9 cellular contexts compared by ENCODE assay signal in genomic region chr1:6581561-6582305, GRCh38. TPM values are rescaled to one million over a fixed set of nuclear protein-coding genes. Genes with fewer than 3 reads are reported as not detected.
DNase-seq lines count a peak whose midpoint lies in the region; ATAC-seq and TF ChIP-seq lines count a peak whose summit lies in the region.
"Had no signal": no experiment of that assay in that cellular context is flagged by ENCODE, and none has a peak within 500 bp of the region (broad histone marks: within the 10 kb centered on the region; RNA-seq: fewer than 3 reads in every experiment).

No MANE protein-coding gene starts in this region.

- H3K27me3 Mint-ChIP-seq in activated CD4-positive, alpha-beta T cell treated with anti-CD3 and anti-CD28 coated beads, Interleukin-2, amount 10 ng/mL, durations not matched to agents 24 days and 14 days: no peaks in the 10 kb centered on the region
- no peaks in the 10 kb centered on the region for H3K27me3 Mint-ChIP-seq in stimulated activated naive CD8-positive, alpha-beta T cell treated with anti-CD3 and anti-CD28 coated beads, Interleukin-15, amount 100 ng/mL, for 72 hours

- ATAC-seq in PC-3: peak; percentile 2; the same call in 1 of the 2 replicates
- ATAC-seq in stimulated activated naive CD8-positive, alpha-beta T cell treated with anti-CD3 and anti-CD28 coated beads, Interleukin-15, amount 100 ng/mL, for 72 hours: no peak
- no peak for ATAC-seq in HG02870 (IDR thresholded peaks at IDR 0.05; ENCODE audit: unreplicated experiment)

- peak overlapping the region; percentile 92; the same call in 1 of the 2 replicates for H3K4me3 ChIP-seq in PC-3 (ENCODE audit: low read length)
- H3K4me3 ChIP-seq in epithelial cell of proximal tubule (ENCODE audit: low read depth, low read length): peak overlapping the region; percentile 2

- H3K4me3 Mint-ChIP-seq in activated CD4-positive, alpha-beta T cell treated with anti-CD3 and anti-CD28 coated beads, Interleukin-2, amount 10 ng/mL, durations not matched to agents 24 days and 14 days: peak overlapping the region; percentile 96
- peak overlapping the region; percentile 96 for H3K4me3 Mint-ChIP-seq in stimulated activated naive CD8-positive, alpha-beta T cell treated with anti-CD3 and anti-CD28 coated beads, Interleukin-15, amount 100 ng/mL, for 72 hours

- H3K27ac ChIP-seq in PC-3 (ENCODE audit: low read length): no peak overlapping the region

- no peaks in the 10 kb centered on the region for H3K9me3 Mint-ChIP-seq in activated CD4-positive, alpha-beta T cell treated with anti-CD3 and anti-CD28 coated beads, Interleukin-2, amount 10 ng/mL, durations not matched to agents 24 days and 14 days
- no peaks in the 10 kb centered on the region for H3K9me3 Mint-ChIP-seq in stimulated activated naive CD8-positive, alpha-beta T cell treated with anti-CD3 and anti-CD28 coated beads, Interleukin-15, amount 100 ng/mL, for 72 hours

- H3K27ac Mint-ChIP-seq in activated CD4-positive, alpha-beta T cell treated with anti-CD3 and anti-CD28 coated beads, Interleukin-2, amount 10 ng/mL, durations not matched to agents 24 days and 14 days: peak overlapping the region; percentile 10
- H3K27ac Mint-ChIP-seq in stimulated activated naive CD8-positive, alpha-beta T cell treated with anti-CD3 and anti-CD28 coated beads, Interleukin-15, amount 100 ng/mL, for 72 hours: no peak overlapping the region

- no TSS peak for BruUV-seq in PC-3 (replicated peaks; lab: Mats Ljungman, UMichigan)

- POLR2A ChIA-PET in PC-3 (lab: Charles Lee; ENCODE audit: unreplicated experiment): no interaction called here

- H3K36me3 ChIP-seq in PC-3 (ENCODE audit: low read depth, low read length): no peaks in the 10 kb centered on the region

- no peaks in the 10 kb centered on the region for H3K27me3 ChIP-seq in PC-3 (ENCODE audit: low read length)

- H3K9me2 ChIP-seq in PC-3 (replicated peaks; ENCODE audit: low read length): no peaks in the 10 kb centered on the region

- H3K4me1 Mint-ChIP-seq in activated CD4-positive, alpha-beta T cell treated with anti-CD3 and anti-CD28 coated beads, Interleukin-2, amount 10 ng/mL, durations not matched to agents 24 days and 14 days: peaks cover 30% of the 10 kb centered on the region
- H3K4me1 Mint-ChIP-seq in stimulated activated naive CD8-positive, alpha-beta T cell treated with anti-CD3 and anti-CD28 coated beads, Interleukin-15, amount 100 ng/mL, for 72 hours: peaks cover 55% of the 10 kb centered on the region

- peaks cover 35% of the 10 kb centered on the region for H3K79me2 ChIP-seq in PC-3 (ENCODE audit: low read length)

- H3K9me3 ChIP-seq in PC-3 (ENCODE audit: low read length): no peaks in the 10 kb centered on the region

- H4K20me1 ChIP-seq in PC-3 (ENCODE audit: low read length): no peaks in the 10 kb centered on the region

- no peaks in the 10 kb centered on the region for H3F3A ChIP-seq in PC-3 (ENCODE audit: low read length, unreplicated experiment)

- intact Hi-C loops in activated CD4-positive, alpha-beta T cell treated with anti-CD3 and anti-CD28 coated beads, Interleukin-2, amount 10 ng/mL, durations not matched to agents 24 days and 14 days (cut with micrococcal nuclease): no loop called here
- intact Hi-C loops in PC-3 (cut with micrococcal nuclease): loop anchor here (2.0 kb wide), 1 partner anchor 65 kb away; no protein-coding TSS in a partner anchor

- no peak for DNase-seq in activated CD4-positive, alpha-beta T cell treated with anti-CD3 and anti-CD28 coated beads, Interleukin-2, amount 10 ng/mL, durations not matched to agents 24 days and 14 days
- no peak for DNase-seq in activated CD4-positive, alpha-beta T cell treated with anti-CD3 and anti-CD28 coated beads for 4 hours
- DNase-seq in PC-3 (peak; percentile 63), epithelial cell of proximal tubule (ENCODE audit: low read depth) (no peak), NCI-H526 treated with DMSO at 0.1 percent for 48 hours (lab: John Stamatoyannopoulos, UW) (no peak)
- no peak for DNase-seq in stimulated activated naive CD8-positive, alpha-beta T cell treated with anti-CD3 and anti-CD28 coated beads, Interleukin-15, amount 100 ng/mL, for 72 hours
- DNase-seq in NK-92 treated with Interleukin-12 subunit alpha and Interleukin-12 subunit beta, amount 100 ng/mL, for 24 hours (lab: John Stamatoyannopoulos, UW): no peak
- DNase-seq: retina had no signal

- peaks cover 27% of the 10 kb centered on the region for H3K4me1 ChIP-seq in PC-3 (ENCODE audit: insufficient read depth, low read length)

- no peak overlapping the region for H2AFZ ChIP-seq in PC-3 (ENCODE audit: low read length)

- H3K9ac ChIP-seq in PC-3 (ENCODE audit: low read length): no peak overlapping the region

- CTCF ChIA-PET in PC-3 (lab: Charles Lee): no interaction called here

- H3K4me2 ChIP-seq in PC-3 (ENCODE audit: low read length): peak overlapping the region; percentile 89

- H3K36me3 Mint-ChIP-seq in activated CD4-positive, alpha-beta T cell treated with anti-CD3 and anti-CD28 coated beads, Interleukin-2, amount 10 ng/mL, durations not matched to agents 24 days and 14 days (ENCODE audit: low read depth): peaks cover 8% of the 10 kb centered on the region

- TF ChIP-seq CTCF in PC-3 (conservative IDR thresholded peaks at IDR 0.05; ENCODE audit: low read depth, low read length) (no peak), epithelial cell of proximal tubule (conservative IDR thresholded peaks at IDR 0.05; ENCODE audit: low read depth, low read length) (no peak)

RNA-seq across cellular contexts. Expression of gene ZBTB48, which starts 1.9 kb away (rescaled TPM):
- total RNA-seq in activated CD4-positive, alpha-beta T cell treated with anti-CD3 and anti-CD28 coated beads, Interleukin-2, amount 10 ng/mL, durations not matched to agents 24 days and 14 days: 32.9 and 37.8 TPM in 2 replicates
- total RNA-seq in PC-3 (2014; rRNA removed) (42.7 and 47.2 TPM in 2 replicates), epithelial cell of proximal tubule (5.7 and 14.2 TPM in 2 replicates)

RNA-seq across cellular contexts. Expression of gene KLHL21, which starts 20.9 kb away (rescaled TPM):
- 26.1 and 26.8 TPM in 2 replicates for total RNA-seq in activated CD4-positive, alpha-beta T cell treated with anti-CD3 and anti-CD28 coated beads, Interleukin-2, amount 10 ng/mL, durations not matched to agents 24 days and 14 days
- total RNA-seq in PC-3 (2014; rRNA removed): 82.5 and 105 TPM in 2 replicates
- total RNA-seq in epithelial cell of proximal tubule: 28.1 and 40.1 TPM in 2 replicates

RNA-seq across cellular contexts. Expression of gene TAS1R1, which starts 26.6 kb away (rescaled TPM):
- not detected in 2 replicates for total RNA-seq in activated CD4-positive, alpha-beta T cell treated with anti-CD3 and anti-CD28 coated beads, Interleukin-2, amount 10 ng/mL, durations not matched to agents 24 days and 14 days
- total RNA-seq in PC-3 (2014; rRNA removed) (not detected in 2 replicates), epithelial cell of proximal tubule (not detected in 2 replicates)

RNA-seq across cellular contexts. Expression of gene NOL9, which starts 27.4 kb away (rescaled TPM):
- total RNA-seq in activated CD4-positive, alpha-beta T cell treated with anti-CD3 and anti-CD28 coated beads, Interleukin-2, amount 10 ng/mL, durations not matched to agents 24 days and 14 days: 54.7 and 59.2 TPM in 2 replicates
- total RNA-seq in PC-3 (2014; rRNA removed): 79.1 and 102 TPM in 2 replicates
- total RNA-seq in epithelial cell of proximal tubule: 18.5 and 24.7 TPM in 2 replicates

RNA-seq across cellular contexts. Expression of gene PHF13, which starts 31.8 kb away (rescaled TPM):
- 19.1 and 20.1 TPM in 2 replicates for total RNA-seq in activated CD4-positive, alpha-beta T cell treated with anti-CD3 and anti-CD28 coated beads, Interleukin-2, amount 10 ng/mL, durations not matched to agents 24 days and 14 days
- 13.2 and 14.9 TPM in 2 replicates for total RNA-seq in PC-3 (2014; rRNA removed)
- total RNA-seq in epithelial cell of proximal tubule: 5.5 and 7.2 TPM in 2 replicates
